ENCODE assay signal across 8 cellular contexts in genomic region chr7:149125189-149125863, GRCh38. TPM values are rescaled to one million over a fixed set of nuclear protein-coding genes. Genes with fewer than 3 reads are reported as not detected.
DNase-seq lines count a peak whose midpoint lies in the region; ATAC-seq, FAIRE-seq and TF ChIP-seq lines count a peak whose summit lies in the region.

No MANE protein-coding gene starts in this region.

- POLR2A ChIA-PET in PC-3 (lab: Charles Lee; ENCODE audit: unreplicated experiment) (interaction anchor here (0.6 kb wide), 1 partner anchor 732 kb away, joined by 6 read pairs; no protein-coding TSS in a partner anchor), H1 (lab: Charles Lee; ENCODE audit: partially characterized antibody) (interaction anchor here (0.6 to 11.3 kb wide), 19 partner anchors 8 to 730 kb away, joined by 3 to 142 read pairs (median 4); partner anchors contain the start of genes ZNF282 and ZNF398)

- DNase-seq in SIG-M5 treated with dmso at 0.1 percent for 504 hours (lab: John Stamatoyannopoulos, UW; ENCODE audit: unreplicated experiment) (peak; percentile 43), SIG-M5 (lab: John Stamatoyannopoulos, UW) (no peak), PC-3 (no peak), H1 (ENCODE audit: low read depth in 1 of 2, low spot score in 2 of 2) (peak in 1 of 2 experiments; percentile 48), DMS 273 treated with DMSO at 0.1 percent for 48 hours (lab: John Stamatoyannopoulos, UW) (no peak), superior temporal gyrus (ENCODE audit: extremely low spot score) (no peak)

- no TSS peak for BruUV-seq in PC-3 (replicated peaks; lab: Mats Ljungman, UMichigan)

- no peaks in the 10 kb centered on the region for H3K27me3 ChIP-seq in PC-3 (ENCODE audit: low read length)
- H3K27me3 ChIP-seq in H1 (replicated peaks in 1 of 4; ENCODE audit: control insufficient read depth in 3 of 4, extremely low read depth in 1 of 4, insufficient read depth in 3 of 4, low read length in 3 of 4): no peaks in the 10 kb centered on the region
- no peaks in the 10 kb centered on the region for H3K27me3 ChIP-seq in neural cell (ENCODE audit: insufficient read depth, low read depth, low read length)

- TF ChIP-seq RAD21 in H1 (IDR thresholded peaks at IDR 0.05 in 1 of 2, conservative IDR thresholded peaks at IDR 0.05 in 1 of 2; ENCODE audit: low read depth in 2 of 2, low read length in 2 of 2) (no peak), neural cell (conservative IDR thresholded peaks at IDR 0.05) (no peak)

- ATAC-seq in PC-3 (no peak), HG03045 (IDR thresholded peaks at IDR 0.05; ENCODE audit: unreplicated experiment) (no peak)

- H2BK12ac ChIP-seq in H1 (ENCODE audit: low read depth, low read length): 0 out of 2 replicates have a peak overlapping the region, but pooled peaks have one; percentile 39

- H3K56ac ChIP-seq in H1 (replicated peaks; ENCODE audit: insufficient read length, low read depth, low read length): peak overlapping the region; percentile 95

- H3K4me3 ChIP-seq in PC-3 (ENCODE audit: low read length) (peak overlapping the region; percentile 100), H1 (ENCODE audit: extremely low read depth in 1 of 4, insufficient read depth in 2 of 4, low read depth in 3 of 4, low read length in 4 of 4) (peak overlapping the region; percentile 83 to 95 (median 88)), neural cell (ENCODE audit: low read length) (peak overlapping the region; percentile 96)

- H3K9me2 ChIP-seq in PC-3 (replicated peaks; ENCODE audit: low read length) (no peaks in the 10 kb centered on the region), neural cell (ENCODE audit: insufficient read depth, low read length) (no peaks in the 10 kb centered on the region)

- intact Hi-C loops in PC-3 (cut with micrococcal nuclease): no loop called here

- H4K20me1 ChIP-seq in PC-3 (ENCODE audit: low read length) (no peaks in the 10 kb centered on the region), H1 (replicated peaks in 1 of 2; ENCODE audit: control insufficient read depth in 1 of 2, insufficient read depth in 2 of 2, low read length in 2 of 2) (no peaks in the 10 kb centered on the region), neural cell (ENCODE audit: insufficient read depth) (no peaks in the 10 kb centered on the region)

- no peak overlapping the region for H2AK5ac ChIP-seq in H1 (ENCODE audit: low read depth, low read length)

- H3K4me1 ChIP-seq in PC-3 (ENCODE audit: insufficient read depth, low read length) (peaks cover 5% of the 10 kb centered on the region), H1 (replicated peaks in 1 of 4; ENCODE audit: control insufficient read depth in 3 of 4, insufficient read depth in 4 of 4, low read length in 3 of 4) (peaks cover 0 to 12% (median 3%) of the 10 kb centered on the region in 4 experiments; a peak in 3 of 7 replicates)

- TF ChIP-seq EP300 in H1 (IDR thresholded peaks at IDR 0.05; ENCODE audit: borderline replicate concordance in 1 of 2, low read depth in 2 of 2, low read length in 2 of 2) (no peak), neural cell (conservative IDR thresholded peaks at IDR 0.05; ENCODE audit: poor library complexity, severe bottlenecking) (no peak)

- H2BK5ac ChIP-seq in H1 (ENCODE audit: low read depth, low read length): peak overlapping the region; percentile 97

- H3K18ac ChIP-seq in H1 (ENCODE audit: extremely low read depth, low read length): peak overlapping the region; percentile 83

- peak overlapping the region; percentile 63 for H4K5ac ChIP-seq in H1 (ENCODE audit: insufficient read length, low read depth, low read length)

- H3K4me2 ChIP-seq in PC-3 (ENCODE audit: low read length) (peak overlapping the region; percentile 93), H1 (ENCODE audit: insufficient read depth in 1 of 2, low read depth in 2 of 2, low read length in 2 of 2) (peak overlapping the region; percentile 73 to 90), neural cell (ENCODE audit: low read length) (peak overlapping the region; percentile 96)

- H2BK20ac ChIP-seq in H1 (ENCODE audit: low read length): no peak overlapping the region

- FAIRE-seq in H1 (lab: Jason Lieb, UNC): no peak

- H3K79me2 ChIP-seq in PC-3 (ENCODE audit: low read length) (peaks cover 40% of the 10 kb centered on the region), H1 (ENCODE audit: control insufficient read depth in 1 of 2, insufficient read depth in 2 of 2, low read length in 2 of 2) (peaks cover 3 to 21% of the 10 kb centered on the region in 2 experiments; a peak in 3 of 4 replicates), neural cell (replicated peaks; ENCODE audit: insufficient read depth, low read length) (no peaks in the 10 kb centered on the region)

- H3F3A ChIP-seq in PC-3 (ENCODE audit: low read length, unreplicated experiment): no peaks in the 10 kb centered on the region
- no peaks in the 10 kb centered on the region for H3F3A ChIP-seq in neural cell (ENCODE audit: insufficient read depth, low read length, poor library complexity, severe bottlenecking)

- H3K23ac ChIP-seq in H1 (ENCODE audit: insufficient read length): no peak overlapping the region

- H2BK120ac ChIP-seq in H1 (replicated peaks; ENCODE audit: low read depth, low read length): no peak overlapping the region

- H3K9me3 ChIP-seq in PC-3 (ENCODE audit: low read length): peaks cover 1% of the 10 kb centered on the region; the same call in 1 of the 2 replicates
- peaks cover 0 to under 1% of the 10 kb centered on the region in 2 experiments; a peak in 1 of 4 replicates for H3K9me3 ChIP-seq in H1 (ENCODE audit: insufficient read depth in 2 of 2, low read depth in 1 of 2, low read length in 1 of 2)
- no peaks in the 10 kb centered on the region for H3K9me3 ChIP-seq in neural cell (ENCODE audit: low read length)

- H3K9ac ChIP-seq in PC-3 (ENCODE audit: low read length) (peak overlapping the region; percentile 99), H1 (replicated peaks in 1 of 4; ENCODE audit: extremely low read depth in 1 of 4, low read depth in 3 of 4, low read length in 3 of 4) (peak overlapping the region; percentile 84 to 91 (median 90)), neural cell (ENCODE audit: low read length) (peak overlapping the region; percentile 97)

- H3K27ac ChIP-seq in PC-3 (ENCODE audit: low read length) (peak overlapping the region; percentile 57; the same call in 1 of the 2 replicates), H1 (ENCODE audit: low read depth, low read length) (peak overlapping the region; percentile 85), neural cell (ENCODE audit: low read length) (peak overlapping the region; percentile 88)

- peaks cover 3% of the 10 kb centered on the region for H3K36me3 ChIP-seq in PC-3 (ENCODE audit: low read depth, low read length)
- peaks cover 0 to 9% (median 2%) of the 10 kb centered on the region in 4 experiments; a peak in 4 of 8 replicates for H3K36me3 ChIP-seq in H1 (ENCODE audit: control insufficient read depth in 2 of 4, insufficient read depth in 4 of 4, low read length in 3 of 4)
- no peaks in the 10 kb centered on the region for H3K36me3 ChIP-seq in neural cell (ENCODE audit: insufficient read depth, low read length)

- no peak overlapping the region for H3K14ac ChIP-seq in H1 (ENCODE audit: insufficient read length)

- WGBS in H1 (ENCODE audit: extremely low coverage in 1 of 2, insufficient coverage in 1 of 2, insufficient read length in 1 of 2, insufficient replicate concordance in 2 of 2, low coverage in 1 of 2, low lambda C conversion rate in 2 of 2, missing lambda C conversion rate in 1 of 2), 2 experiments: 6% methylated on average over 21 of the region's 21 CpGs; no CpG with 5 or more reads in 1 of the 2 experiments

- no peaks in the 10 kb centered on the region; the same call in 1 of the 2 replicates for H3K79me1 ChIP-seq in H1 (ENCODE audit: low read depth, low read length)

- no peak overlapping the region for H2BK15ac ChIP-seq in H1 (ENCODE audit: low read length)

- H3K23me2 ChIP-seq in H1 (ENCODE audit: low read depth, low read length): peaks cover 6% of the 10 kb centered on the region; the same call in 1 of the 2 replicates

- H2AFZ ChIP-seq in PC-3 (ENCODE audit: low read length): peak overlapping the region; percentile 86
- no peak overlapping the region for H2AFZ ChIP-seq in H1 (ENCODE audit: low read length)
- H2AFZ ChIP-seq in neural cell (ENCODE audit: low read depth, low read length): peak overlapping the region; percentile 100

- peak overlapping the region; percentile 91 for H4K91ac ChIP-seq in H1 (replicated peaks; ENCODE audit: insufficient read length, low read length)

- TF ChIP-seq POLR2A in H1 (IDR thresholded peaks at IDR 0.05; ENCODE audit: control extremely low read depth in 1 of 2, low read depth in 2 of 2, low read length in 2 of 2): no peak

- TF ChIP-seq CTCF in PC-3 (conservative IDR thresholded peaks at IDR 0.05; ENCODE audit: low read depth, low read length): no peak
- TF ChIP-seq CTCF in H1 (IDR thresholded peaks at IDR 0.05; ENCODE audit: control extremely low read depth in 1 of 3, insufficient read depth in 1 of 3, low read depth in 1 of 3, low read length in 3 of 3): no peak
- no peak for TF ChIP-seq CTCF in neural cell (IDR thresholded peaks at IDR 0.05; ENCODE audit: poor library complexity, severe bottlenecking)

- H3K4ac ChIP-seq in H1 (replicated peaks; ENCODE audit: insufficient read length, low read depth, low read length): peak overlapping the region; percentile 87

- CTCF ChIA-PET in PC-3 (lab: Charles Lee): interaction anchor here (0.9 kb wide), 1 partner anchor 70 kb away, joined by 3 read pairs; the partner anchor contains the start of gene ZNF282
- CTCF ChIA-PET in H1 (lab: Charles Lee; ENCODE audit: partially characterized antibody): interaction anchor here (0.9 to 7.4 kb wide), 17 partner anchors 12 to 119 kb away, joined by 3 to 84 read pairs (median 5); partner anchors contain the start of gene ZNF398

- H4K8ac ChIP-seq in H1 (ENCODE audit: extremely low read depth, insufficient read depth, low read length): peak overlapping the region; percentile 87; the same call in 1 of the 2 replicates

RNA-seq across cellular contexts. Expression of gene ZNF425, which starts 0.8 kb away (rescaled TPM):
- 1.6 and 2.0 TPM in 2 replicates for total RNA-seq in PC-3 (2014; rRNA removed)
- 4.0 and 6.1 TPM in 2 replicates for total RNA-seq in H1 (2021; fragmentation: NEBNext Ultra II Directional; extraction: Animal tissue kit (Norgen Biotek cat#: 25700))
- 3.4 and 4.5 TPM in 2 replicates for polyA plus RNA-seq in H1 (2011; rRNA removed)
- 6.6 TPM for polyA plus RNA-seq in H1 (2011; cell fraction: cytosol; rRNA removed)
- polyA plus RNA-seq in H1 (2011; cell fraction: nucleus; rRNA removed): 3.8 TPM
- polyA plus RNA-seq in H1 (2012, experiment 1 of 2): 4.4 to 6.9 TPM (median 5.2 TPM) in 4 replicates
- 2.0 TPM for polyA plus RNA-seq in H1 (2012, experiment 2 of 2)
- 4.5 TPM for polyA plus RNA-seq in H1 (2013, experiment 1 of 2)
- 4.1 TPM for polyA plus RNA-seq in H1 (2013, experiment 2 of 2)
- polyA minus RNA-seq in H1 (2011; rRNA and poly(A)+ RNA removed): 4.4 and 4.9 TPM in 2 replicates
- 5.5 TPM for polyA minus RNA-seq in H1 (2011; cell fraction: cytosol; rRNA and poly(A)+ RNA removed)
- polyA minus RNA-seq in H1 (2011; cell fraction: nucleus; rRNA and poly(A)+ RNA removed): 2.8 TPM
- polyA plus RNA-seq in neural cell: 5.1 and 6.8 TPM in 2 replicates
- polyA minus RNA-seq in neural cell: 8.5 and 9.0 TPM in 2 replicates

RNA-seq across cellular contexts. Expression of gene ZNF398, which starts 21.9 kb away (rescaled TPM):
- 8.2 and 9.1 TPM in 2 replicates for total RNA-seq in PC-3 (2014; rRNA removed)
- 62.2 and 63.5 TPM in 2 replicates for total RNA-seq in H1 (2021; fragmentation: NEBNext Ultra II Directional; extraction: Animal tissue kit (Norgen Biotek cat#: 25700))
- 52.7 and 58.9 TPM in 2 replicates for polyA plus RNA-seq in H1 (2011; rRNA removed)
- 23.2 TPM for polyA plus RNA-seq in H1 (2011; cell fraction: cytosol; rRNA removed)
- polyA plus RNA-seq in H1 (2011; cell fraction: nucleus; rRNA removed): 59.5 TPM
- polyA plus RNA-seq in H1 (2012, experiment 1 of 2): 26.3 to 32.8 TPM (median 30.3 TPM) in 4 replicates
- polyA plus RNA-seq in H1 (2012, experiment 2 of 2): 6.2 TPM
- polyA plus RNA-seq in H1 (2013, experiment 1 of 2): 35.1 TPM
- 35.0 TPM for polyA plus RNA-seq in H1 (2013, experiment 2 of 2)
- 128 and 158 TPM in 2 replicates for polyA minus RNA-seq in H1 (2011; rRNA and poly(A)+ RNA removed)
- polyA minus RNA-seq in H1 (2011; cell fraction: cytosol; rRNA and poly(A)+ RNA removed): 46.4 TPM
- polyA minus RNA-seq in H1 (2011; cell fraction: nucleus; rRNA and poly(A)+ RNA removed): 93.4 TPM
- polyA plus RNA-seq in neural cell: 8.6 and 13.2 TPM in 2 replicates
- 43.1 and 46.1 TPM in 2 replicates for polyA minus RNA-seq in neural cell

RNA-seq across cellular contexts. Expression of gene ZNF786, which starts 34.8 kb away (rescaled TPM):
- total RNA-seq in PC-3 (2014; rRNA removed): 4.2 and 6.3 TPM in 2 replicates
- total RNA-seq in H1 (2021; fragmentation: NEBNext Ultra II Directional; extraction: Animal tissue kit (Norgen Biotek cat#: 25700)): 15.8 and 16.3 TPM in 2 replicates
- polyA plus RNA-seq in H1 (2011; rRNA removed) (7.7 and 8.3 TPM in 2 replicates), neural cell (7.8 and 8.2 TPM in 2 replicates)
- 9.7 TPM for polyA plus RNA-seq in H1 (2011; cell fraction: cytosol; rRNA removed)
- polyA plus RNA-seq in H1 (2011; cell fraction: nucleus; rRNA removed): 11.8 TPM
- 8.8 to 11.6 TPM (median 11.2 TPM) in 4 replicates for polyA plus RNA-seq in H1 (2012, experiment 1 of 2)
- polyA plus RNA-seq in H1 (2012, experiment 2 of 2): 4.3 TPM
- polyA plus RNA-seq in H1 (2013, experiment 1 of 2): 7.2 TPM
- 7.1 TPM for polyA plus RNA-seq in H1 (2013, experiment 2 of 2)
- polyA minus RNA-seq in H1 (2011; rRNA and poly(A)+ RNA removed): 15.4 and 16.4 TPM in 2 replicates
- 11.0 TPM for polyA minus RNA-seq in H1 (2011; cell fraction: cytosol; rRNA and poly(A)+ RNA removed)
- 14.8 TPM for polyA minus RNA-seq in H1 (2011; cell fraction: nucleus; rRNA and poly(A)+ RNA removed)
- 27.3 and 29.5 TPM in 2 replicates for polyA minus RNA-seq in neural cell
